Comparison of ENCODE assay signal across 8 cellular contexts in genomic region chr15:56886450-56886856, GRCh38. TPM values are rescaled to one million over a fixed set of nuclear protein-coding genes. Genes with fewer than 3 reads are reported as not detected.
DNase-seq lines count a peak whose midpoint lies in the region; ATAC-seq and TF ChIP-seq lines count a peak whose summit lies in the region.

No MANE protein-coding gene starts in this region.

- H3K4me3 Mint-ChIP-seq in activated naive CD8-positive, alpha-beta T cell: peak overlapping the region; percentile 83
- peak overlapping the region; percentile 83 to 93 (median 92) for H3K4me3 Mint-ChIP-seq in immature natural killer cell

- H3K36me3 ChIP-seq in suprapubic skin: no peaks in the 10 kb centered on the region

- TF ChIP-seq POLR2A in suprapubic skin (IDR thresholded peaks at IDR 0.05): no peak

- DNase-seq in Ammon's horn (ENCODE audit: low spot score): peak; percentile 16
- peak; percentile 51 to 58 (median 55) for DNase-seq in immature natural killer cell
- DNase-seq in suprapubic skin (ENCODE audit: low spot score in 2 of 2): no peak
- DNase-seq in NCI-H446 treated with DMSO at 0.1 percent for 48 hours (lab: John Stamatoyannopoulos, UW): no peak
- no peak for DNase-seq in stimulated activated CD4-positive, alpha-beta T cell treated with anti-CD3 and anti-CD28 coated beads, Interleukin-12 subunit alpha, Interleukin-12 subunit beta, amount 100 ng/mL, for 4 hours
- DNase-seq in AML-193 (lab: John Stamatoyannopoulos, UW): no peak

- H3K27me3 Mint-ChIP-seq in activated naive CD8-positive, alpha-beta T cell: no peaks in the 10 kb centered on the region
- peaks cover 4 to 15% (median 10%) of the 10 kb centered on the region in 3 donors for H3K27me3 Mint-ChIP-seq in immature natural killer cell (ENCODE audit: low read depth in 3 of 3)

- H3K27ac Mint-ChIP-seq in activated naive CD8-positive, alpha-beta T cell: peak overlapping the region; percentile 81
- H3K27ac Mint-ChIP-seq in immature natural killer cell: peak overlapping the region; percentile 91 to 97 (median 94)

- no peak for TF ChIP-seq EP300 in suprapubic skin (IDR thresholded peaks at IDR 0.05)

- H3K27me3 ChIP-seq in suprapubic skin: no peaks in the 10 kb centered on the region

- peaks cover 18% of the 10 kb centered on the region for H3K4me1 ChIP-seq in suprapubic skin

- peak; percentile 6 for ATAC-seq in HG02678 (IDR thresholded peaks at IDR 0.05; ENCODE audit: unreplicated experiment)

- no peaks in the 10 kb centered on the region for H3K9me3 Mint-ChIP-seq in activated naive CD8-positive, alpha-beta T cell (ENCODE audit: low read depth)
- H3K9me3 Mint-ChIP-seq in immature natural killer cell: no peaks in the 10 kb centered on the region

- no peaks in the 10 kb centered on the region for H3K9me3 ChIP-seq in suprapubic skin

- peak overlapping the region; percentile 75 for H3K4me3 ChIP-seq in suprapubic skin

- H3K27ac ChIP-seq in suprapubic skin: peak overlapping the region; percentile 98

- no peak for TF ChIP-seq CTCF in suprapubic skin (IDR thresholded peaks at IDR 0.05)

- 30% methylated on average over 5 of the region's 5 CpGs for WGBS in suprapubic skin

- H3K4me1 Mint-ChIP-seq in activated naive CD8-positive, alpha-beta T cell (ENCODE audit: low read depth): peaks cover 28% of the 10 kb centered on the region
- H3K4me1 Mint-ChIP-seq in immature natural killer cell: peaks cover 20 to 28% of the 10 kb centered on the region in 2 donors

- H3K36me3 Mint-ChIP-seq in activated naive CD8-positive, alpha-beta T cell: no peaks in the 10 kb centered on the region
- H3K36me3 Mint-ChIP-seq in immature natural killer cell: no peaks in the 10 kb centered on the region

RNA-seq across cellular contexts. Expression of gene TCF12, which starts 32.0 kb away (rescaled TPM):
- 10 to 100 TPM; 34.7 to 79.4 (median 57.6) TPM for polyA plus RNA-seq in immature natural killer cell
- total RNA-seq in suprapubic skin: 100 to 1,000 TPM in 2 of 4 donors, 10 to 100 TPM in 2; 91.3 to 118 (median 105) TPM

Comparison
In these comparisons a context has a peak if more than half of its experiments do, and no peak if none do; other contexts are left out.
1. DNase-seq: peak in Ammon's horn (single experiment) and immature natural killer cell (3 of 3); none in suprapubic skin (0 of 2), NCI-H446 treated with DMSO at 0.1 percent for 48 hours (single experiment), stimulated activated CD4-positive, alpha-beta T cell treated with anti-CD3 and anti-CD28 coated beads, Interleukin-12 subunit alpha, Interleukin-12 subunit beta, amount 100 ng/mL, for 4 hours (single experiment) and AML-193 (0 of 2).